Comparison of ENCODE assay signal across 8 cellular contexts in genomic region chr2:27663463-27664244, GRCh38.
DNase-seq lines count a peak whose midpoint lies in the region; ATAC-seq and TF ChIP-seq lines count a peak whose summit lies in the region.

Gene SLC4A1AP (plus strand): TSS chr2:27663889. CDS start chr2:27663915, 26 bp downstream.
Gene SUPT7L (minus strand): TSS chr2:27663614. CDS start chr2:27662192, 1,422 bp downstream.

- H3K36me3 ChIP-seq in HUES6 (ENCODE audit: control insufficient read depth, insufficient read depth, low read length) (peaks cover 50% of the 10 kb centered on the region), OCI-LY1 (ENCODE audit: insufficient read depth, low read length) (peaks cover 39% of the 10 kb centered on the region; the same call in 1 of the 2 replicates)

- H3K9ac ChIP-seq in HUES6 (ENCODE audit: low read length) (peak within 1 kb of the TSS; percentile 87), OCI-LY1 (ENCODE audit: low read length) (peak within 1 kb of the TSS; percentile 76)

- peak; percentile 60 for DNase-seq in CMK (ENCODE audit: low read depth)
- peak; percentile 66 for DNase-seq in activated CD8-positive, alpha-beta memory T cell treated with anti-CD3 and anti-CD28 coated beads, Interleukin-2, amount 50 U/mL, for 4 hours
- DNase-seq in epidermal melanocyte (ENCODE audit: insufficient read length, low spot score): peak; percentile 81
- peak; percentile 95 for DNase-seq in midbrain (lab: John Stamatoyannopoulos, UW)
- peak; percentile 50 to 52 for DNase-seq in stimulated activated CD8-positive, alpha-beta memory T cell treated with anti-CD3 and anti-CD28 coated beads, Interleukin-2, amount 100 ng/mL, for 1 hour (ENCODE audit: low read depth in 2 of 2)

- H3K4me3 ChIP-seq in HUES6 (ENCODE audit: low read depth, low read length) (peak within 1 kb of the TSS; percentile 89), OCI-LY1 (ENCODE audit: low read depth, low read length, poor library complexity, severe bottlenecking) (peak within 1 kb of the TSS; percentile 74)

- peak within 1 kb of the TSS; percentile 11 for H2AFZ ChIP-seq in OCI-LY1 (ENCODE audit: low read length)

- peak; percentile 20; the same call in 1 of the 2 replicates for TF ChIP-seq CTCF in OCI-LY1 (IDR thresholded peaks at IDR 0.05; ENCODE audit: low read length)

- peaks cover 25% of the 10 kb centered on the region for H3K79me2 ChIP-seq in OCI-LY1 (ENCODE audit: insufficient read depth, low read length)

- H3K4me2 ChIP-seq in OCI-LY1 (ENCODE audit: low read length): peak within 1 kb of the TSS; percentile 94

- H3K4me1 ChIP-seq in HUES6 (ENCODE audit: control insufficient read depth, insufficient read depth, low read length): peaks cover 4% of the 10 kb centered on the region; the same call in 1 of the 2 replicates
- H3K4me1 ChIP-seq in OCI-LY1 (ENCODE audit: insufficient read depth, low read length, severe bottlenecking): peaks cover 30% of the 10 kb centered on the region

- peak; percentile 63 for ATAC-seq in GM21381 (IDR thresholded peaks at IDR 0.05; ENCODE audit: unreplicated experiment)

- H3K27ac ChIP-seq in HUES6 (ENCODE audit: low read depth, low read length): peak within 1 kb of the TSS; percentile 75
- peak within 1 kb of the TSS; percentile 74 for H3K27ac ChIP-seq in OCI-LY1 (ENCODE audit: low read depth, low read length, poor library complexity, severe bottlenecking)

- H3K9me2 ChIP-seq in OCI-LY1 (ENCODE audit: low read depth, low read length): no peaks in the 10 kb centered on the region

- no peaks in the 10 kb centered on the region for H3K27me3 ChIP-seq in HUES6 (ENCODE audit: control insufficient read depth, insufficient read depth, low read length)
- no peaks in the 10 kb centered on the region for H3K27me3 ChIP-seq in OCI-LY1 (ENCODE audit: insufficient read depth, low read length)

- no peaks in the 10 kb centered on the region for H4K20me1 ChIP-seq in OCI-LY1 (ENCODE audit: insufficient read depth, low read length)

- no peaks in the 10 kb centered on the region for H3F3A ChIP-seq in OCI-LY1 (ENCODE audit: insufficient read depth, low read length)

- no peaks in the 10 kb centered on the region for H3K9me3 ChIP-seq in HUES6 (ENCODE audit: control insufficient read depth, insufficient read depth, low read depth, low read length)
- H3K9me3 ChIP-seq in OCI-LY1 (ENCODE audit: low read length): no peaks in the 10 kb centered on the region

Comparison
In these comparisons a context has a peak if more than half of its experiments do, and no peak if none do; other contexts are left out.
1. Peak in every context shown above with its lines: DNase-seq, ATAC-seq, H3K4me3 ChIP-seq and H3K27ac ChIP-seq.